Comparison of ENCODE assay signal across 17 cellular contexts in the genomic region with DNA sequence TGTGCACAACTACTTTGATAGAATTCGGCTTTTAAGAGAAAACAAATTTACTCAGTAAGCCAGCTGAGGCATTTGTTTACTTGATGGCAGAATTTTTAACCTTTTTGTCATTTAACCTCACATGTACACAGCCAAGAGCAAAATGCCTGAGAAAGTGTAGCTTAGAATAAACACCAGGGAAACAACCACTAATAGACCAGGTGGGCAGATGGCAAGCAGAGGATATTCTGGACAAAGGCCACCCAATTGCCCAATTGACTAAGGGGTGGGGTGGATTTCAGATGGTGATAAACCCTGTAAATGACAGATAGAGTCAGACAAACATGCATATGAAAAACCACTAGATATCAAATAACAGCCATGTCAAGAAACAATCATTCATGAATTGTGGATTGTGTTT.
"Had no signal": no experiment of that assay in that cellular context is flagged by ENCODE, and none has a peak within 500 bp of the region (broad histone marks: within the 10 kb centered on the region; RNA-seq: fewer than 3 reads in every experiment).

No MANE protein-coding gene starts in this region.

- H2AFZ ChIP-seq: parathyroid adenoma had no signal

- DNase-seq: activated CD4-positive, alpha-beta memory T cell treated with anti-CD3 and anti-CD28 coated beads for 36 hours; activated naive CD8-positive, alpha-beta T cell treated with anti-CD3 and anti-CD28 coated beads, Interleukin-2, amount 10 ng/mL, durations not matched to agents 7 days and 5 days; activated T-cell treated with anti-CD3 and anti-CD28 coated beads, Interleukin-2, amount 50 U/mL, for 48 hours; anterior cingulate cortex; dermis blood vessel endothelial cell; hypothalamus; kidney glomerular epithelial cell; lower lobe of right lung; midbrain; naive B cell; retina; stimulated activated CD4-positive, alpha-beta T cell treated with anti-CD3 and anti-CD28 coated beads, Interleukin-4, amount 100 ng/mL, for 4 hours; stimulated activated naive CD8-positive, alpha-beta T cell treated with anti-CD3 and anti-CD28 coated beads, Interleukin-15, amount 100 ng/mL, for 72 hours; testis; upper lobe of right lung had no signal

- ATAC-seq: lower lobe of right lung; stimulated activated naive CD8-positive, alpha-beta T cell treated with anti-CD3 and anti-CD28 coated beads, Interleukin-15, amount 100 ng/mL, for 72 hours; upper lobe of right lung had no signal

- H3K79me2 ChIP-seq: parathyroid adenoma had no signal

- H3K27ac ChIP-seq: breast epithelium, lower lobe of right lung, parathyroid adenoma, testis, upper lobe of right lung had no signal

- H3K4me3 ChIP-seq: breast epithelium, lower lobe of right lung, testis, upper lobe of right lung had no signal

- H3K4me1 ChIP-seq: breast epithelium, lower lobe of right lung, parathyroid adenoma, testis, upper lobe of right lung had no signal

- H3K9ac ChIP-seq: parathyroid adenoma had no signal

- H3K36me3 ChIP-seq: breast epithelium, lower lobe of right lung, upper lobe of right lung had no signal

- H3K27me3 ChIP-seq: breast epithelium, testis, upper lobe of right lung had no signal

- H3K9me3 ChIP-seq: breast epithelium, lower lobe of right lung, testis, upper lobe of right lung had no signal
